ENCODE assay signal across 8 cellular contexts in genomic region chr10:118045154-118045841, GRCh38. TPM values are rescaled to one million over a fixed set of nuclear protein-coding genes. Genes with fewer than 3 reads are reported as not detected.
A peak's percentile ranks its signal among the peaks of the same experiment; 100 is the strongest.
DNase-seq lines count a peak whose midpoint lies in the region; ATAC-seq, FAIRE-seq and TF ChIP-seq lines count a peak whose summit lies in the region.

No MANE protein-coding gene starts in this region.

- H3K9ac ChIP-seq in fibroblast of lung (ENCODE audit: insufficient read depth, low read length) = no peak overlapping the region

- H3K79me2 ChIP-seq in fibroblast of lung (ENCODE audit: control insufficient read depth, insufficient read depth, low read length) = peaks cover 22% of the 10 kb centered on the region

- peak overlapping the region; percentile 90 for H3K4me2 ChIP-seq in fibroblast of lung (ENCODE audit: extremely low read depth, insufficient read depth, low read length)

- H3K36me3 ChIP-seq in RWPE2 (ENCODE audit: low read depth) (no peaks in the 10 kb centered on the region), fibroblast of lung (ENCODE audit: control insufficient read depth, insufficient read depth, low read length) (no peaks in the 10 kb centered on the region)

- H3K4me1 ChIP-seq in RWPE2 (ENCODE audit: insufficient read depth, poor library complexity, severe bottlenecking) (peaks cover 21% of the 10 kb centered on the region), fibroblast of lung (ENCODE audit: control insufficient read depth, extremely low read depth, insufficient read depth, low read length) (no peaks in the 10 kb centered on the region)

- DNase-seq in GM12892 (ENCODE audit: insufficient read length) (no peak), RWPE2 (ENCODE audit: low spot score) (no peak), fibroblast of lung (ENCODE audit: low read depth in 2 of 2) (peak in 1 of 2 donors; percentile 27), retinal pigment epithelial cell (ENCODE audit: low read depth) (no peak), medulla oblongata (ENCODE audit: extremely low spot score) (no peak), GM19238 (ENCODE audit: insufficient read length, low spot score) (no peak)

- FAIRE-seq in GM12892 (lab: Jason Lieb, UNC) = peak; percentile 21

- no peak overlapping the region for H2AFZ ChIP-seq in fibroblast of lung (ENCODE audit: low read length)

- H3K27ac ChIP-seq in RWPE2 (ENCODE audit: poor library complexity, severe bottlenecking) = peak overlapping the region; percentile 68
- peak overlapping the region; percentile 77 for H3K27ac ChIP-seq in fibroblast of lung (ENCODE audit: insufficient read depth, low read length)

- no peak for TF ChIP-seq CTCF in RWPE2 (IDR thresholded peaks at IDR 0.05; ENCODE audit: poor library complexity, severe bottlenecking)
- no peak for TF ChIP-seq CTCF in fibroblast of lung (conservative IDR thresholded peaks at IDR 0.05 in 1 of 2, IDR thresholded peaks at IDR 0.05 in 1 of 2; ENCODE audit: low read depth in 1 of 2, low read length in 2 of 2)
- TF ChIP-seq CTCF in retinal pigment epithelial cell (conservative IDR thresholded peaks at IDR 0.05; ENCODE audit: low read depth, low read length) = no peak

- no peaks in the 10 kb centered on the region for H3K27me3 ChIP-seq in RWPE2 (ENCODE audit: insufficient read depth, poor library complexity, severe bottlenecking)
- H3K27me3 ChIP-seq in fibroblast of lung (ENCODE audit: control insufficient read depth, insufficient read depth, low read length) = no peaks in the 10 kb centered on the region

- ATAC-seq in RWPE2 (ENCODE audit: low read depth) (no peak), HG03196 (IDR thresholded peaks at IDR 0.05; ENCODE audit: unreplicated experiment) (no peak), HG03045 (IDR thresholded peaks at IDR 0.05; ENCODE audit: unreplicated experiment) (no peak)

- no peak for TF ChIP-seq POLR2A in GM12892 (IDR thresholded peaks at IDR 0.05; ENCODE audit: low read depth, low read length)

- no peaks in the 10 kb centered on the region for H4K20me1 ChIP-seq in fibroblast of lung (ENCODE audit: control insufficient read depth, extremely low read depth, insufficient read depth, low read length)

- peak overlapping the region; percentile 76 for H3K4me3 ChIP-seq in RWPE2 (ENCODE audit: severe bottlenecking)
- H3K4me3 ChIP-seq in fibroblast of lung (replicated peaks in 1 of 4; ENCODE audit: control extremely low read depth in 1 of 4, insufficient read depth in 1 of 4, low read depth in 3 of 4, low read length in 4 of 4) = peak overlapping the region; percentile 77 to 93 (median 82)
- peak overlapping the region; percentile 78 for H3K4me3 ChIP-seq in retinal pigment epithelial cell (ENCODE audit: low read length)

- H3K9me3 ChIP-seq in RWPE2 (ENCODE audit: severe bottlenecking) (no peaks in the 10 kb centered on the region), fibroblast of lung (ENCODE audit: control insufficient read depth, insufficient read depth, low read depth, low read length) (no peaks in the 10 kb centered on the region)

RNA-seq across cellular contexts. Expression of gene RAB11FIP2, which starts 1.4 kb away (rescaled TPM):
- 6.7 TPM for polyA plus RNA-seq in GM12892 (2012; ENCODE audit: missing spikeins)
- 17.5 and 18.2 TPM in 2 replicates for total RNA-seq in fibroblast of lung
- 10.1 and 13.6 TPM in 2 replicates for polyA plus RNA-seq in fibroblast of lung
- polyA plus RNA-seq in fibroblast of lung (2012) = 4.4 and 7.2 TPM in 2 replicates
- 0.51 and 1.6 TPM in 2 replicates for polyA minus RNA-seq in fibroblast of lung (ENCODE audit: low replicate concordance)
